Comparison of ENCODE assay signal across 8 cellular contexts in the genomic region with DNA sequence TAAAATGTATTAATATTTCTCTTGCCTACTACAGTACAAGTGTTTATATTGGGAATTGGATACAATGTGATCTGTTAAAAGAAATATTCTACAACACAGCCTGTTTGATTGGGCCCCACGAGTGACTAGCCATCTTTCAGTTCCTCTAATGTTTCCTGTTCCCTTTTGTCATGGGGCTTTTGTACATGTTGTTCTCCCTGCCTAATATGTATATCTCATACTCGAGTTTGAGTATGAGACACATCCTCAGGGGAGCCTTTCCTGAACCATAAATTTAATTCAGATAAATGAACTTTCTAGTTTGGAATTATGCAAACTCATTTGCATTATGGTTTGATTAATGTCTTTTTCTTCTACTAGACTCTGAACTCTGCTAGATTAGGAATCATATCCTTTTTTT.
DNase-seq lines count a peak whose midpoint lies in the region; ATAC-seq and TF ChIP-seq lines count a peak whose summit lies in the region.

No MANE protein-coding gene starts in this region.

- no TSS peak for BruUV-seq in Caco-2 (replicated peaks; lab: Mats Ljungman, UMichigan)

- no peaks in the 10 kb centered on the region for H3K9me3 Mint-ChIP-seq in Caco-2 (ENCODE audit: unreplicated experiment)

- H3K36me3 ChIP-seq in endocrine pancreas (ENCODE audit: control insufficient read depth, insufficient read depth, low read length), result no peaks in the 10 kb centered on the region
- no peaks in the 10 kb centered on the region for H3K36me3 ChIP-seq in Caco-2 (ENCODE audit: control insufficient read depth, insufficient read depth, low read length)

- H3K9me3 ChIP-seq in endocrine pancreas (ENCODE audit: control insufficient read depth, low read length) (no peaks in the 10 kb centered on the region), Caco-2 (no peaks in the 10 kb centered on the region)

- H3K27me3 ChIP-seq in endocrine pancreas (ENCODE audit: control insufficient read depth, insufficient read depth, low read length), result no peaks in the 10 kb centered on the region
- no peaks in the 10 kb centered on the region for H3K27me3 ChIP-seq in Caco-2 (replicated peaks; ENCODE audit: control insufficient read depth, insufficient read depth, low read length)

- intact Hi-C loops in Caco-2 (cut with micrococcal nuclease; ENCODE audit: unreplicated experiment), result no loop called here

- no peak overlapping the region for H3K27ac Mint-ChIP-seq in Caco-2 (ENCODE audit: unreplicated experiment)

- H3K9ac ChIP-seq in endocrine pancreas (ENCODE audit: control insufficient read depth, insufficient read depth, low read length), result no peak overlapping the region

- no peak overlapping the region for H3K4me3 Mint-ChIP-seq in Caco-2 (ENCODE audit: unreplicated experiment)

- ATAC-seq in GM19397 (IDR thresholded peaks at IDR 0.05; ENCODE audit: unreplicated experiment), result peak; percentile 77
- ATAC-seq in HG03354 (IDR thresholded peaks at IDR 0.05; ENCODE audit: poor library complexity, severe bottlenecking, unreplicated experiment), result peak; percentile 94

- CTCF ChIA-PET in Caco-2 (lab: Charles Lee), result no interaction called here

- no peaks in the 10 kb centered on the region for H3K27me3 Mint-ChIP-seq in Caco-2 (ENCODE audit: insufficient read depth, unreplicated experiment)

- H3K36me3 Mint-ChIP-seq in Caco-2 (ENCODE audit: insufficient read depth, unreplicated experiment), result peaks cover 8% of the 10 kb centered on the region

- H3K4me1 Mint-ChIP-seq in Caco-2 (ENCODE audit: low read depth, unreplicated experiment), result peaks cover 15% of the 10 kb centered on the region

- H3K4me1 ChIP-seq in endocrine pancreas (ENCODE audit: control insufficient read depth, insufficient read depth, low read length) (peaks cover 32% of the 10 kb centered on the region), Caco-2 (peaks cover 11% of the 10 kb centered on the region; the same call in 1 of the 2 replicates)

- POLR2A ChIA-PET in Caco-2 (lab: Charles Lee), result no interaction called here

- H3K4me3 ChIP-seq in endocrine pancreas (ENCODE audit: control insufficient read depth, insufficient read depth, low read length), result peak overlapping the region; percentile 29
- no peak overlapping the region for H3K4me3 ChIP-seq in Caco-2 (ENCODE audit: low read depth, low read length)

- DNase-seq in Ammon's horn (ENCODE audit: low spot score) (peak; percentile 47), NCI-H524 treated with DMSO at 0.1 percent for 48 hours (lab: John Stamatoyannopoulos, UW) (no peak), Caco-2 (no peak), amniotic stem cell (lab: John Stamatoyannopoulos, UW) (no peak), NCI-H2227 treated with DMSO at 0.1 percent for 48 hours (lab: John Stamatoyannopoulos, UW) (no peak)

- TF ChIP-seq CTCF in Caco-2 (IDR thresholded peaks at IDR 0.05; ENCODE audit: insufficient read depth in 1 of 2, low read depth in 1 of 2, low read length in 1 of 2, severe bottlenecking in 1 of 2, unreplicated experiment in 1 of 2), result no peak
